8 cellular contexts compared by ENCODE assay signal in the genomic region with DNA sequence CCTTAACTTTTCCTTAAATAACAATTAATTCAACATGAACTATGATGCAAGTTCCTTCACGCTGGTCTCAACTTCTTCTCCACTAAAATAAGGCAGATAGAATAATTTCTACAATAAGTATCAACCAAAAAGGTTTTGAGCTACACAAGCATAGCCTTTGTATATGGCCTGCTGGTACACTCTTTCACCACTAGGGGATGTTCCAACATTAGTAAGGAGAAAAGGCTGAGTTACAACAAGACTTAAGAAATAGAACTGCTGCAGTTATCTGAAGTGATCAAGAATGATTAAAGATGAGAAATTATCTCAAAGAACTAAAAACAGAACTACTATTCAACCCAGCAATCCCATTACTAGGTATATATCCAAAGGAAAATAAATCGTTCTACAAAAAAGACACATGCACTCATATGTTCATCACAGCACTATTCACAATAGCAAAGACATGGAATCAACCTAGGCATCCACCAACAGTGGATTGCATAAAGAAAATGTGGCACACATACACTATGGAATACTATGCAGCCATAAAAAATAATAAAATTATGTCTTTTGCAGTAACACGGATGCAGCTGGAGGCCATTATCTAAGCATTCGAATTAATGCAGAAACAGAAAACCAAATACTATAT. TPM values are rescaled to one million over a fixed set of nuclear protein-coding genes. Genes with fewer than 3 reads are reported as not detected.
DNase-seq lines count a peak whose midpoint lies in the region; ATAC-seq, FAIRE-seq and TF ChIP-seq lines count a peak whose summit lies in the region.

No MANE protein-coding gene starts in this region.

- H3K27me3 ChIP-seq in body of pancreas (no peaks in the 10 kb centered on the region), keratinocyte (ENCODE audit: control insufficient read depth, extremely low read depth, insufficient read depth, low read length) (no peaks in the 10 kb centered on the region), subcutaneous abdominal adipose tissue (ENCODE audit: control insufficient read depth in 5 of 5, insufficient read depth in 4 of 5, low read length in 5 of 5) (no peaks in the 10 kb centered on the region)

- dilution Hi-C loops in keratinocyte (cut with MboI; ENCODE audit: extremely low pct_ligation_motif_present, low sequenced_read_pairs) = no loop called here

- H3K4me1 ChIP-seq in body of pancreas = peaks cover 18% of the 10 kb centered on the region
- H3K4me1 ChIP-seq in keratinocyte (ENCODE audit: control insufficient read depth, extremely low read depth, insufficient read depth, low read length) = peaks cover under 1% of the 10 kb centered on the region
- H3K4me1 ChIP-seq in subcutaneous abdominal adipose tissue (ENCODE audit: control insufficient read depth in 5 of 5, insufficient read depth in 5 of 5, low read length in 5 of 5) = peaks cover 0 to 34% (median 17%) of the 10 kb centered on the region in 5 donors

- H2AFZ ChIP-seq in keratinocyte (ENCODE audit: control insufficient read depth, low read length) = no peak overlapping the region

- DNase-seq in COLO829 (ENCODE audit: low spot score) (peak; percentile 78), NCI-H748 (lab: John Stamatoyannopoulos, UW; ENCODE audit: unreplicated experiment) (peak; percentile 39), body of pancreas (peak in 3 of 4 donors; percentile 38 to 71 (median 51)), keratinocyte (ENCODE audit: low read depth, low spot score) (peak; percentile 42), UCSD-AML1 (lab: John Stamatoyannopoulos, UW; ENCODE audit: unreplicated experiment) (no peak)

- peaks cover 17% of the 10 kb centered on the region for H4K20me1 ChIP-seq in keratinocyte (ENCODE audit: control insufficient read depth, extremely low read depth, insufficient read depth, low read length)

- no peak for TF ChIP-seq POLR2A in body of pancreas (IDR thresholded peaks at IDR 0.05)

- peaks cover 96% of the 10 kb centered on the region for H3K79me2 ChIP-seq in keratinocyte (ENCODE audit: control insufficient read depth, insufficient read depth, low read length)

- no peaks in the 10 kb centered on the region for H3K36me3 ChIP-seq in body of pancreas (replicated peaks in 1 of 2; ENCODE audit: insufficient read depth in 1 of 2, low read depth in 2 of 2)
- peaks cover 4 to 7% of the 10 kb centered on the region in 2 experiments for H3K36me3 ChIP-seq in keratinocyte (ENCODE audit: control insufficient read depth in 2 of 2, extremely low read depth in 1 of 2, insufficient read depth in 2 of 2, low read length in 2 of 2)
- peaks cover 0 to under 1% (median 0%) of the 10 kb centered on the region in 5 donors for H3K36me3 ChIP-seq in subcutaneous abdominal adipose tissue (ENCODE audit: control insufficient read depth in 5 of 5, insufficient read depth in 5 of 5, low read length in 5 of 5)

- H3K9me1 ChIP-seq in keratinocyte (ENCODE audit: control insufficient read depth, extremely low read depth, insufficient read depth, low read length) = no peaks in the 10 kb centered on the region

- peak; percentile 34 for FAIRE-seq in keratinocyte (lab: Jason Lieb, UNC)

- intact Hi-C loops in body of pancreas (cut with DNase I) = loop anchor here (5.0 kb wide), 1 partner anchor 125 kb away; no protein-coding TSS in a partner anchor

- H3K4me2 ChIP-seq in keratinocyte (ENCODE audit: control insufficient read depth, extremely low read depth, insufficient read depth, low read depth, low read length) = no peak overlapping the region

- TF ChIP-seq CTCF in body of pancreas (IDR thresholded peaks at IDR 0.05) = peak; percentile 83 to 95 (median 92)
- TF ChIP-seq CTCF in keratinocyte (optimal IDR thresholded peaks at IDR 0.05 in 1 of 3, IDR thresholded peaks at IDR 0.05 in 1 of 3, conservative IDR thresholded peaks at IDR 0.05 in 1 of 3; ENCODE audit: extremely low read depth in 1 of 3, insufficient read depth in 2 of 3, low read length in 3 of 3) = peak in 2 of 3 experiments; percentile 91 to 96

- no peak overlapping the region for H3K4me3 ChIP-seq in body of pancreas
- no peak overlapping the region for H3K4me3 ChIP-seq in keratinocyte (ENCODE audit: control insufficient read depth in 2 of 3, extremely low read depth in 1 of 3, insufficient read depth in 2 of 3, low read depth in 1 of 3, low read length in 3 of 3)
- H3K4me3 ChIP-seq in subcutaneous abdominal adipose tissue (ENCODE audit: low read depth in 1 of 5, low read length in 5 of 5) = peak overlapping the region in 1 of 5 donors; percentile 4

- H3K9me3 ChIP-seq in body of pancreas (no peaks in the 10 kb centered on the region), keratinocyte (ENCODE audit: control insufficient read depth, low read depth, low read length) (no peaks in the 10 kb centered on the region), subcutaneous abdominal adipose tissue (ENCODE audit: control insufficient read depth in 5 of 5, low read length in 5 of 5) (no peaks in the 10 kb centered on the region)

- ATAC-seq in GM18868 (IDR thresholded peaks at IDR 0.05; ENCODE audit: unreplicated experiment) = peak; percentile 82
- ATAC-seq in HG03342 (IDR thresholded peaks at IDR 0.05; ENCODE audit: unreplicated experiment) = peak; percentile 75
- peak; percentile 81 for ATAC-seq in body of pancreas

- H3K27ac ChIP-seq in body of pancreas = no peak overlapping the region
- no peak overlapping the region for H3K27ac ChIP-seq in keratinocyte (ENCODE audit: control insufficient read depth, insufficient read depth, low read length)
- peak overlapping the region; percentile 64 for H3K27ac ChIP-seq in subcutaneous abdominal adipose tissue (ENCODE audit: low read depth, low read length)

- 69 to 70% methylated on average over 4 of the region's 4 CpGs for WGBS in body of pancreas, 2 donors

- H3K9ac ChIP-seq in keratinocyte (ENCODE audit: control insufficient read depth, extremely low read depth, insufficient read depth, low read length) = no peak overlapping the region
- peak overlapping the region in 1 of 5 donors; percentile 6 for H3K9ac ChIP-seq in subcutaneous abdominal adipose tissue (ENCODE audit: low read length in 5 of 5)

RNA-seq across cellular contexts. Expression of a gene that starts 14.4 kb away (rescaled TPM):
- total RNA-seq in body of pancreas = 10 to 100 TPM; 35.6 to 56.0 TPM
- polyA plus RNA-seq in keratinocyte = 55.9 to 103 TPM (median 85.5 TPM) in 3 replicates
- 19.2 TPM for polyA plus RNA-seq in keratinocyte (2011; ENCODE audit: low read depth)
- 30.8 and 63.9 TPM in 2 replicates for polyA plus RNA-seq in keratinocyte (2011; cell fraction: cytosol; rRNA removed)
- polyA plus RNA-seq in keratinocyte (2011; cell fraction: nucleus; rRNA removed) = 61.4 and 85.2 TPM in 2 replicates
- polyA plus RNA-seq in keratinocyte (2012; ENCODE audit: low replicate concordance) = 31.5 and 54.5 TPM in 2 replicates
- 35.1 to 247 TPM (median 111 TPM) in 3 replicates for polyA minus RNA-seq in keratinocyte
- polyA minus RNA-seq in keratinocyte (2011; cell fraction: cytosol; rRNA and poly(A)+ RNA removed) = 64.3 TPM
- polyA minus RNA-seq in keratinocyte (2011; cell fraction: nucleus; rRNA and poly(A)+ RNA removed) = 121 and 234 TPM in 2 replicates
